Comparison of ENCODE assay signal across 8 cellular contexts in the genomic region with DNA sequence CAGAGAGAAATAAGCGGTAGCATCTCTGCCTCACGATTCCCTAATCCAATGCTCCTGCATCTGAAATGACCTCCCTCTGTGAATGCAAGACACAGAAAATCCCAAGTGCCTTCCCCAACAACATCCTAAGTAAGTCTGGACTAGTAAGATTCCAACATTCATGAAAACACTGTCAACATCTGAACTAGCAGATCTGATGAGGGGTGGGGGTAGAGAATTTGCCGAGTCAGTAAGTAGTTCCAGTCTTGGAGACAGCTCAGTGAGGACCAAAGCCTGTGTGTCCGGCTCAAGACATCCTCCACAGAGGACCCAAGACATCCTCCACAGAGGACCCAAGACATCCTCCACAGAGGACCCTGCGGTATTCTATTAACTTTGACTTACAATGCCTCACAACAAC. TPM values are rescaled to one million over a fixed set of nuclear protein-coding genes. Genes with fewer than 3 reads are reported as not detected.
DNase-seq lines count a peak whose midpoint lies in the region; ATAC-seq, FAIRE-seq and TF ChIP-seq lines count a peak whose summit lies in the region.
"Not testable (repeated sequence)": the region's sequence is repeated elsewhere in the genome, so short reads cannot be mapped to it uniquely, and the experiment has no call there.

No MANE protein-coding gene starts in this region.

- intact Hi-C loops in dendritic cell treated with granulocyte-macrophage colony-stimulating factor and Interleukin-4, amounts not matched to agents 40 ng/mL and 50 ng/mL, for 4 days (cut with micrococcal nuclease); HepG2 (cut with micrococcal nuclease; ENCODE audit: unreplicated experiment): not testable (repeated sequence)

- peak overlapping the region; percentile 77 for H3K27ac Mint-ChIP-seq in activated naive CD4-positive, alpha-beta T cell treated with anti-CD3 and anti-CD28 coated beads, Interleukin-2, amount 50 U/mL, for 24 hours
- peak overlapping the region; percentile 28 for H3K27ac Mint-ChIP-seq in dendritic cell treated with granulocyte-macrophage colony-stimulating factor and Interleukin-4, amounts not matched to agents 40 ng/mL and 50 ng/mL, for 4 days
- peak overlapping the region in 7 of 10 donors; percentile 27 to 80 (median 61) for H3K27ac Mint-ChIP-seq in naive thymus-derived CD8-positive, alpha-beta T cell
- peak overlapping the region; percentile 14 for H3K27ac Mint-ChIP-seq in stimulated activated memory B cell treated with anti-CD40 and anti-IgM and Interleukin-4, amounts not matched to agents 10 μg/mL and 1 μg/mL and 100 μg/mL, for 72 hours

- not testable (repeated sequence) for TF ChIP-seq EP300 in HepG2 (IDR thresholded peaks at IDR 0.05; ENCODE audit: low read depth in 2 of 2, low read length in 2 of 2); HepG2 (CRISPR knock-in tag; IDR thresholded peaks at IDR 0.05; ENCODE audit: borderline replicate concordance)

- H3K79me2 ChIP-seq in HepG2 (ENCODE audit: insufficient read depth, low read length), result peaks cover 35% of the 10 kb centered on the region

- BruUV-seq in HepG2 (replicated peaks; lab: Mats Ljungman, UMichigan), result not testable (repeated sequence)

- CTCF ChIA-PET in HepG2 (lab: Yijun Ruan, JAX; ENCODE audit: low intra/inter-chr PET ratio, low total read pairs), result not testable (repeated sequence)

- H4K20me1 ChIP-seq in BLaER1, result peaks cover 94% of the 10 kb centered on the region
- not testable (repeated sequence) for H4K20me1 ChIP-seq in HepG2 (ENCODE audit: insufficient read depth, low read length)

- TF ChIP-seq CTCF in HepG2 (CRISPR knock-in tag; IDR thresholded peaks at IDR 0.05), result not testable (repeated sequence)

- POLR2A ChIA-PET in HepG2 (lab: Yijun Ruan, JAX), result interaction anchor here (0.9 to 2.3 kb wide), 2 partner anchors 10 to 12 kb away, joined by 3 to 7 read pairs; partner anchors contain the start of gene BID
- POLR2A ChIA-PET in naive thymus-derived CD8-positive, alpha-beta T cell (lab: Charles Lee), result interaction anchor here (1.4 kb wide), 1 partner anchor 9 kb away, joined by 5 read pairs; the partner anchor contains the start of gene BID

- H3K4me1 ChIP-seq in BLaER1 (peaks cover 66% of the 10 kb centered on the region), HepG2 (ENCODE audit: insufficient read depth, low read length) (peaks cover 68% of the 10 kb centered on the region)

- not testable (repeated sequence) for H3K4me3 Mint-ChIP-seq in activated naive CD4-positive, alpha-beta T cell treated with anti-CD3 and anti-CD28 coated beads, Interleukin-2, amount 50 U/mL, for 24 hours; dendritic cell treated with granulocyte-macrophage colony-stimulating factor and Interleukin-4, amounts not matched to agents 40 ng/mL and 50 ng/mL, for 4 days; stimulated activated memory B cell treated with anti-CD40 and anti-IgM and Interleukin-4, amounts not matched to agents 10 μg/mL and 1 μg/mL and 100 μg/mL, for 72 hours
- H3K4me3 Mint-ChIP-seq in naive thymus-derived CD8-positive, alpha-beta T cell, result peak overlapping the region in 1 of 10 donors; percentile 45

- peaks cover 28% of the 10 kb centered on the region for H3K36me3 ChIP-seq in BLaER1
- not testable (repeated sequence) for H3K36me3 ChIP-seq in KOPT-K1 (ENCODE audit: insufficient read depth, low read length); HepG2 (replicated peaks in 1 of 2; ENCODE audit: control insufficient read depth in 1 of 2, insufficient read depth in 2 of 2, low read length in 2 of 2)

- not testable (repeated sequence) for TF ChIP-seq POLR2A in GM12891 (IDR thresholded peaks at IDR 0.05; ENCODE audit: low read depth, low read length); HepG2 (IDR thresholded peaks at IDR 0.05; ENCODE audit: insufficient read depth in 1 of 2, low read depth in 2 of 2, low read length in 2 of 2)

- H3K36me3 Mint-ChIP-seq in activated naive CD4-positive, alpha-beta T cell treated with anti-CD3 and anti-CD28 coated beads, Interleukin-2, amount 50 U/mL, for 24 hours; naive thymus-derived CD8-positive, alpha-beta T cell: not testable (repeated sequence)
- H3K36me3 Mint-ChIP-seq in dendritic cell treated with granulocyte-macrophage colony-stimulating factor and Interleukin-4, amounts not matched to agents 40 ng/mL and 50 ng/mL, for 4 days (ENCODE audit: low read depth), result peaks cover 33% of the 10 kb centered on the region
- peaks cover 39% of the 10 kb centered on the region for H3K36me3 Mint-ChIP-seq in stimulated activated memory B cell treated with anti-CD40 and anti-IgM and Interleukin-4, amounts not matched to agents 10 μg/mL and 1 μg/mL and 100 μg/mL, for 72 hours

- H3K27ac ChIP-seq in BLaER1; HepG2 (ENCODE audit: extremely low read length, insufficient read depth, low read length): not testable (repeated sequence)
- peak overlapping the region; percentile 90 for H3K27ac ChIP-seq in KOPT-K1 (ENCODE audit: low read depth, low read length, poor library complexity, severe bottlenecking)

- H3K9ac ChIP-seq in BLaER1; HepG2 (ENCODE audit: insufficient read depth, low read depth, low read length): not testable (repeated sequence)

- H3K4me2 ChIP-seq in BLaER1, result peak overlapping the region; percentile 59
- not testable (repeated sequence) for H3K4me2 ChIP-seq in HepG2 (ENCODE audit: low read depth, low read length)

- not testable (repeated sequence) for H3K27me3 Mint-ChIP-seq in activated naive CD4-positive, alpha-beta T cell treated with anti-CD3 and anti-CD28 coated beads, Interleukin-2, amount 50 U/mL, for 24 hours; dendritic cell treated with granulocyte-macrophage colony-stimulating factor and Interleukin-4, amounts not matched to agents 40 ng/mL and 50 ng/mL, for 4 days; naive thymus-derived CD8-positive, alpha-beta T cell; stimulated activated memory B cell treated with anti-CD40 and anti-IgM and Interleukin-4, amounts not matched to agents 10 μg/mL and 1 μg/mL and 100 μg/mL, for 72 hours

- not testable (repeated sequence) for ATAC-seq in HepG2; naive thymus-derived CD8-positive, alpha-beta T cell; stimulated activated memory B cell treated with anti-CD40 and anti-IgM and Interleukin-4, amounts not matched to agents 10 μg/mL and 1 μg/mL and 100 μg/mL, for 72 hours

- not testable (repeated sequence) for H3K9me3 Mint-ChIP-seq in activated naive CD4-positive, alpha-beta T cell treated with anti-CD3 and anti-CD28 coated beads, Interleukin-2, amount 50 U/mL, for 24 hours; dendritic cell treated with granulocyte-macrophage colony-stimulating factor and Interleukin-4, amounts not matched to agents 40 ng/mL and 50 ng/mL, for 4 days; naive thymus-derived CD8-positive, alpha-beta T cell; stimulated activated memory B cell treated with anti-CD40 and anti-IgM and Interleukin-4, amounts not matched to agents 10 μg/mL and 1 μg/mL and 100 μg/mL, for 72 hours

- H2AFZ ChIP-seq in HepG2 (ENCODE audit: low read length), result not testable (repeated sequence)

- FAIRE-seq in GM12891 (lab: Jason Lieb, UNC), result peak; percentile 26
- FAIRE-seq in HepG2 (lab: Jason Lieb, UNC), result not testable (repeated sequence)

- H3K27me3 ChIP-seq in BLaER1; HepG2 (ENCODE audit: control insufficient read depth in 1 of 2, insufficient read depth in 2 of 2, low read length in 2 of 2): not testable (repeated sequence)

- TF ChIP-seq RAD21 in HepG2 (CRISPR knock-in tag; IDR thresholded peaks at IDR 0.05), result not testable (repeated sequence)

- not testable (repeated sequence) for H3K4me3 ChIP-seq in BLaER1; HepG2 (replicated peaks in 1 of 3; ENCODE audit: insufficient read depth in 1 of 3, low read depth in 2 of 3, low read length in 3 of 3)

- DNase-seq in GM12891 (ENCODE audit: insufficient read length, low spot score); HepG2 (ENCODE audit: low spot score); naive thymus-derived CD8-positive, alpha-beta T cell: not testable (repeated sequence)

- WGBS in HepG2 (ENCODE audit: low lambda C conversion rate), result 100% methylated on average over 3 of the region's 5 CpGs

- in situ Hi-C loops in HepG2 (cut with HindIII; ENCODE audit: extremely low pct_ligation_motif_present, low pct_unique_long_range_greater_than_20kb), result not testable (repeated sequence)

- peaks cover 50% of the 10 kb centered on the region for H3K4me1 Mint-ChIP-seq in activated naive CD4-positive, alpha-beta T cell treated with anti-CD3 and anti-CD28 coated beads, Interleukin-2, amount 50 U/mL, for 24 hours
- peaks cover 77% of the 10 kb centered on the region for H3K4me1 Mint-ChIP-seq in dendritic cell treated with granulocyte-macrophage colony-stimulating factor and Interleukin-4, amounts not matched to agents 40 ng/mL and 50 ng/mL, for 4 days (ENCODE audit: low read depth)
- peaks cover 25 to 63% (median 51%) of the 10 kb centered on the region in 4 donors for H3K4me1 Mint-ChIP-seq in naive thymus-derived CD8-positive, alpha-beta T cell
- H3K4me1 Mint-ChIP-seq in stimulated activated memory B cell treated with anti-CD40 and anti-IgM and Interleukin-4, amounts not matched to agents 10 μg/mL and 1 μg/mL and 100 μg/mL, for 72 hours, result peaks cover 47% of the 10 kb centered on the region

- not testable (repeated sequence) for H3K9me3 ChIP-seq in BLaER1; KOPT-K1 (ENCODE audit: insufficient read depth, low read length, poor library complexity, severe bottlenecking); HepG2 (ENCODE audit: low read length)

RNA-seq across cellular contexts. Expression of gene BID, which starts 9.4 kb away (rescaled TPM):
- 150 TPM for polyA plus RNA-seq in GM12891 (2012; ENCODE audit: low read depth, missing spikeins)
- 47.6 and 51.7 TPM in 2 replicates for total RNA-seq in HepG2 (2016; rRNA removed; fragmentation: Illumina TruSeq; extraction: Trizol)
- 16.5 and 25.0 TPM in 2 replicates for total RNA-seq in HepG2 (2016; cell fraction: cytosol; rRNA removed; fragmentation: Illumina TruSeq; extraction: Trizol; ENCODE audit: low read depth)
- total RNA-seq in HepG2 (2016; cell fraction: insoluble cytoplasmic fraction; rRNA removed; fragmentation: Illumina TruSeq; extraction: Trizol), result 48.2 and 51.2 TPM in 2 replicates
- 24.9 and 33.2 TPM in 2 replicates for total RNA-seq in HepG2 (2016; cell fraction: membrane; rRNA removed; fragmentation: Illumina TruSeq; extraction: Trizol)
- total RNA-seq in HepG2 (2016; cell fraction: nucleus; rRNA removed; fragmentation: Illumina TruSeq; extraction: Trizol), result 27.0 and 29.0 TPM in 2 replicates
- 35.3 and 44.7 TPM in 2 replicates for polyA plus RNA-seq in HepG2 (2011; rRNA removed)
- 51.3 and 78.1 TPM in 2 replicates for polyA plus RNA-seq in HepG2 (2011; cell fraction: cytosol; rRNA removed)
- polyA plus RNA-seq in HepG2 (2011; cell fraction: nucleus; rRNA removed), result 37.6 and 38.4 TPM in 2 replicates
- 16.2 and 31.9 TPM in 2 replicates for polyA plus RNA-seq in HepG2 (2012)
- polyA plus RNA-seq in HepG2 (2016; cell fraction: cytosol; fragmentation: Illumina TruSeq; extraction: Trizol; ENCODE audit: low read depth), result 22.8 and 28.7 TPM in 2 replicates
- polyA plus RNA-seq in HepG2 (2016; cell fraction: insoluble cytoplasmic fraction; fragmentation: Illumina TruSeq; extraction: Trizol; ENCODE audit: low read depth), result 39.0 and 42.7 TPM in 2 replicates
- 26.7 and 27.3 TPM in 2 replicates for polyA plus RNA-seq in HepG2 (2016; cell fraction: membrane; fragmentation: Illumina TruSeq; extraction: Trizol; ENCODE audit: low read depth)
- polyA plus RNA-seq in HepG2 (2016; cell fraction: nucleus; fragmentation: Illumina TruSeq; extraction: Trizol; ENCODE audit: insufficient read depth, low read depth), result 47.0 TPM in 2 replicates
- polyA minus RNA-seq in HepG2 (2011; rRNA and poly(A)+ RNA removed; ENCODE audit: low replicate concordance), result 35.1 and 45.0 TPM in 2 replicates
- polyA minus RNA-seq in HepG2 (2011; cell fraction: cytosol; rRNA and poly(A)+ RNA removed), result 15.2 and 16.8 TPM in 2 replicates
- 4.4 and 8.2 TPM in 2 replicates for polyA minus RNA-seq in HepG2 (2011; cell fraction: nucleus; rRNA and poly(A)+ RNA removed)
- 10 to 100 TPM; 22.3 to 23.0 TPM for total RNA-seq in naive thymus-derived CD8-positive, alpha-beta T cell
- polyA plus RNA-seq in naive thymus-derived CD8-positive, alpha-beta T cell, result 10 to 100 TPM; 67.0 to 84.1 (median 67.7) TPM

Comparison
In these comparisons a context has a peak if more than half of its experiments do, and no peak if none do; other contexts are left out.
1. H3K27ac Mint-ChIP-seq: peak in every context shown above with its lines; median percentile 77 in activated naive CD4-positive, alpha-beta T cell treated with anti-CD3 and anti-CD28 coated beads, Interleukin-2, amount 50 U/mL, for 24 hours; 61 in naive thymus-derived CD8-positive, alpha-beta T cell; 28 in dendritic cell treated with granulocyte-macrophage colony-stimulating factor and Interleukin-4, amounts not matched to agents 40 ng/mL and 50 ng/mL, for 4 days; 14 in stimulated activated memory B cell treated with anti-CD40 and anti-IgM and Interleukin-4, amounts not matched to agents 10 μg/mL and 1 μg/mL and 100 μg/mL, for 72 hours.